In the genomic region with DNA sequence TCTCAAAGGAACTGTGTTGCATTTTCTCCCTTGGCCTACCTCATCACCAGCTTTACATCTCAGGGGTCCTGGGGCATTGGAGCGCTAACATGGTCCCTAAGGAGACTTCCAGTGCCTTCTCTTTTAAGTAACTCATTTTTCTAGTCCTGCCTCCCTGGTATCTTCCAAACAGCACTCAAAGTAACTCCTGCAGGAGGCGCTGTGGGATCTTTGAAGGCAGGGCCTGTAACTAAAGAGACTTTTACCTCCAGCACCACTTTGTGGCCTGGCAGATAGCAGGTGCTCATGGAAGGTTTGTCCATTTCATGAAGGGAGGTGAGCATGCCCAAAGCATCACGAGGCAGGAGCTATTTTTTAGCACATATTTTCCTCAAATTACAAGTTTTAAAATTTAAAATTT, we compare ENCODE assay signal across 10 cellular contexts.
DNase-seq lines count a peak whose midpoint lies in the region; ATAC-seq and TF ChIP-seq lines count a peak whose summit lies in the region.
"Had no signal": no experiment of that assay in that cellular context is flagged by ENCODE, and none has a peak within 500 bp of the region (broad histone marks: within the 10 kb centered on the region; RNA-seq: fewer than 3 reads in every experiment).

No MANE protein-coding gene starts in this region.

- no peak overlapping the region for H3K27ac ChIP-seq in endodermal cell (ENCODE audit: low read depth, low read length)
- H3K27ac ChIP-seq: thoracic aorta had no signal

- no peak overlapping the region for H3K9ac ChIP-seq in endodermal cell (ENCODE audit: extremely low read depth, low read length, poor library complexity, severe bottlenecking)

- no peaks in the 10 kb centered on the region for H3K36me3 ChIP-seq in endodermal cell (ENCODE audit: control insufficient read depth, insufficient read depth, low read length)
- H3K36me3 ChIP-seq: thoracic aorta had no signal

- DNase-seq in NCI-H1436 (lab: John Stamatoyannopoulos, UW): peak; percentile 4
- DNase-seq in NCI-H1436 treated with DMSO at 0.1 percent for 48 hours (lab: John Stamatoyannopoulos, UW): no peak
- DNase-seq in RPMI8226: peak; percentile 60
- peak; percentile 95 for DNase-seq in endodermal cell
- peak; percentile 60 for DNase-seq in stimulated activated CD4-positive, alpha-beta T cell treated with anti-CD3 and anti-CD28 coated beads, Interleukin-15, amount 100 ng/mL, for 24 hours
- no peak for DNase-seq in activated CD4-positive, CD25-positive, alpha-beta regulatory T cell (lab: John Stamatoyannopoulos, UW)
- no peak for DNase-seq in A172 (ENCODE audit: low spot score)

- H3K36me3 Mint-ChIP-seq in endodermal cell (ENCODE audit: low read depth): no peaks in the 10 kb centered on the region
- H3K36me3 Mint-ChIP-seq: T-cell had no signal

- H3K27ac Mint-ChIP-seq in endodermal cell: no peak overlapping the region
- H3K27ac Mint-ChIP-seq: T-cell had no signal

- H3K9me3 ChIP-seq in endodermal cell (ENCODE audit: control insufficient read depth, low read length): no peaks in the 10 kb centered on the region
- H3K9me3 ChIP-seq: thoracic aorta had no signal

- TF ChIP-seq CTCF in endodermal cell (conservative IDR thresholded peaks at IDR 0.05): peak; percentile 91

- H3K4me3 Mint-ChIP-seq in endodermal cell: no peak overlapping the region
- H3K4me3 Mint-ChIP-seq: T-cell had no signal

- ATAC-seq in HG02763 (IDR thresholded peaks at IDR 0.05; ENCODE audit: unreplicated experiment): peak; percentile 51
- ATAC-seq: T-cell had no signal

- WGBS in endodermal cell (ENCODE audit: insufficient coverage in 1 of 2, insufficient read length in 1 of 2), 2 experiments: 22 to 43% methylated on average over 1 to 3 of the region's 3 CpGs

- H3K4me3 ChIP-seq in endodermal cell (ENCODE audit: low read length): no peak overlapping the region
- H3K4me3 ChIP-seq: thoracic aorta had no signal

- H3K4me1 ChIP-seq in endodermal cell (ENCODE audit: control insufficient read depth, insufficient read depth, low read length): no peaks in the 10 kb centered on the region

- no peaks in the 10 kb centered on the region for H3K9me3 Mint-ChIP-seq in endodermal cell
- H3K9me3 Mint-ChIP-seq: T-cell had no signal

- no peaks in the 10 kb centered on the region for H3K4me1 Mint-ChIP-seq in endodermal cell
- H3K4me1 Mint-ChIP-seq: T-cell had no signal

- peaks cover 27% of the 10 kb centered on the region for H3K27me3 ChIP-seq in endodermal cell (ENCODE audit: control insufficient read depth, insufficient read depth, low read length, poor library complexity, severe bottlenecking)

- H3K27me3 Mint-ChIP-seq in endodermal cell (ENCODE audit: insufficient read depth): peaks cover 8% of the 10 kb centered on the region

Comparison
In these comparisons a context has a peak if more than half of its experiments do, and no peak if none do; other contexts are left out.
1. DNase-seq: peak in NCI-H1436 (single experiment), RPMI8226 (single experiment), endodermal cell (single experiment) and stimulated activated CD4-positive, alpha-beta T cell treated with anti-CD3 and anti-CD28 coated beads, Interleukin-15, amount 100 ng/mL, for 24 hours (single experiment); none in NCI-H1436 treated with DMSO at 0.1 percent for 48 hours (single experiment), activated CD4-positive, CD25-positive, alpha-beta regulatory T cell (0 of 4) and A172 (single experiment).